14 cellular contexts compared by ENCODE assay signal in the genomic region with DNA sequence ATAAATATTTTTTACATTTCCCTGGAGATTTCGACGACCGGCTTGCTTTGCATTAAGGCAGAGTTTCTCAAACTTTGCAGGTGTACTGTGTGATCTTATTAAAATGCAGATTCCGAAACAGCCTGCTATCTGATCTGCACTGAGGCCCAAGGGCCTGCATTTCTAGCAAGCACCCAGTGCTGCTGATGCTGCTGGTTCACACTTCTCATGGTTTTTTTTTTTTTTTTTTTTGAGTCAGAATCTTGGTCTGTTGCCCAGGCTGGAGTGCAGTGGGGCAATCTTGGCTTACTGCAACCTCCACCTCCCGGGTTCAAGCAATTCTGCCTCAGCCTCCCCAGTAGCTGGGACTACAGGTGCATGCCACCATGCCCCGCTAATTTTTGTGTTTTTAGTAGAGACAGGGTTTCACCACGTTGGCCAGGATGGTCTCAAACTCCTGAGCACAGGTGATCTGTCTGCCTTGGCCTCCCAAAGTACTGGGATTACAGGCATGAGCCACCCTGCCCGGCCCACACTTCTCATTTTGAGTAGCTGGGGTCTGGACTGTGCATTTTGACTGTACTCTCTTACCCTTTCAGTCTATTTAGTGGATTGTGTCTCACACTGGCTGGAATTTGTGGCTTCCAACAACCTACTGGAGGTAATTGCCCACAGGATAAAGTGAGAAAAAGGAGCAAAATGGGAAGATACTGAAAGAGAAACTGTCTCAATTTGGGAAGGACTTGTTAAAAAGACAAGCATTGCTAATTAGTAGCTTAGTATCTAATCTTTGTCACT.
DNase-seq lines count a peak whose midpoint lies in the region; ATAC-seq and TF ChIP-seq lines count a peak whose summit lies in the region.
"Had no signal": no experiment of that assay in that cellular context is flagged by ENCODE, and none has a peak within 500 bp of the region (broad histone marks: within the 10 kb centered on the region; RNA-seq: fewer than 3 reads in every experiment).

No MANE protein-coding gene starts in this region.

- H3K9ac ChIP-seq in iPS-20b (ENCODE audit: low read depth, low read length): peak overlapping the region; percentile 5; the same call in 1 of the 2 replicates

- peak; percentile 57 to 66 for ATAC-seq in activated naive CD4-positive, alpha-beta T cell treated with anti-CD3 and anti-CD28 coated beads, Interleukin-2, amount 50 U/mL, for 72 hours
- ATAC-seq in thoracic aorta (ENCODE audit: insufficient number of reproducible peaks, low FRiP score, low read depth): no peak
- ATAC-seq in HG03159 (IDR thresholded peaks at IDR 0.05; ENCODE audit: unreplicated experiment): no peak
- no peak for ATAC-seq in upper lobe of right lung
- ATAC-seq: left lung; naive thymus-derived CD4-positive, alpha-beta T cell had no signal

- intact Hi-C loops in upper lobe of right lung (cut with DNase I): no loop called here

- no peaks in the 10 kb centered on the region for H3K9me3 ChIP-seq in iPS-20b (ENCODE audit: insufficient read depth, low read depth, low read length)
- H3K9me3 ChIP-seq in thoracic aorta: no peaks in the 10 kb centered on the region
- H3K9me3 ChIP-seq in upper lobe of right lung: no peaks in the 10 kb centered on the region

- peaks cover 17% of the 10 kb centered on the region for H3K4me1 ChIP-seq in iPS-20b (ENCODE audit: insufficient read depth, low read length)
- peaks cover 30 to 72% of the 10 kb centered on the region in 2 donors for H3K4me1 ChIP-seq in thoracic aorta (ENCODE audit: control insufficient read depth in 1 of 2, low read depth in 2 of 2)
- H3K4me1 ChIP-seq in upper lobe of right lung: peaks cover 54% of the 10 kb centered on the region

- H3K27me3 ChIP-seq in iPS-20b (ENCODE audit: insufficient read depth, low read length): no peaks in the 10 kb centered on the region
- no peaks in the 10 kb centered on the region for H3K27me3 ChIP-seq in thoracic aorta (replicated peaks; ENCODE audit: insufficient read depth)
- no peaks in the 10 kb centered on the region for H3K27me3 ChIP-seq in upper lobe of right lung
- H3K27me3 ChIP-seq: left lung had no signal

- no peak overlapping the region for H3K27ac ChIP-seq in iPS-20b (ENCODE audit: low read length)
- H3K27ac ChIP-seq in thoracic aorta: peak overlapping the region; percentile 13 to 51
- H3K27ac ChIP-seq in upper lobe of right lung: no peak overlapping the region
- H3K27ac ChIP-seq: left lung had no signal

- peaks cover 0 to 5% of the 10 kb centered on the region in 2 donors for H3K36me3 Mint-ChIP-seq in activated naive CD4-positive, alpha-beta T cell treated with anti-CD3 and anti-CD28 coated beads, Interleukin-2, amount 50 U/mL, for 72 hours

- DNase-seq in activated naive CD4-positive, alpha-beta T cell treated with anti-CD3 and anti-CD28 coated beads, Interleukin-2, amount 50 U/mL, for 72 hours (ENCODE audit: low spot score in 2 of 2): peak in 1 of 2 donors; percentile 6
- no peak for DNase-seq in activated naive CD4-positive, alpha-beta T cell (lab: John Stamatoyannopoulos, UW)
- peak; percentile 47 for DNase-seq in OCI-M1 (lab: John Stamatoyannopoulos, UW)
- DNase-seq in thoracic aorta (ENCODE audit: low spot score): no peak
- no peak for DNase-seq in upper lobe of right lung
- DNase-seq in NCI-H146 treated with DMSO at 0.1 percent for 48 hours (lab: John Stamatoyannopoulos, UW; ENCODE audit: unreplicated experiment): no peak
- DNase-seq: activated CD4-positive, CD25-positive, alpha-beta regulatory T cell treated with anti-CD3 and anti-CD28 coated beads, Interleukin-2, amount 50 U/mL, for 72 hours; effector CD4-positive, alpha-beta T cell; left lung; MV-4-11; naive thymus-derived CD4-positive, alpha-beta T cell; trophoblast cell had no signal

- no peaks in the 10 kb centered on the region for H3K36me3 ChIP-seq in iPS-20b (ENCODE audit: insufficient read depth, low read depth, low read length)
- H3K36me3 ChIP-seq in thoracic aorta: no peaks in the 10 kb centered on the region
- H3K36me3 ChIP-seq in upper lobe of right lung: no peaks in the 10 kb centered on the region
- H3K36me3 ChIP-seq: left lung had no signal

- H3K4me3 ChIP-seq in iPS-20b (ENCODE audit: low read length) (no peak overlapping the region), thoracic aorta (no peak overlapping the region), upper lobe of right lung (no peak overlapping the region)
- H3K4me3 ChIP-seq: left lung had no signal

- no peaks in the 10 kb centered on the region for H3K9me3 Mint-ChIP-seq in activated naive CD4-positive, alpha-beta T cell treated with anti-CD3 and anti-CD28 coated beads, Interleukin-2, amount 50 U/mL, for 72 hours

- H3K27ac Mint-ChIP-seq in activated naive CD4-positive, alpha-beta T cell treated with anti-CD3 and anti-CD28 coated beads, Interleukin-2, amount 50 U/mL, for 72 hours: no peak overlapping the region

- no peak for TF ChIP-seq CTCF in thoracic aorta (IDR thresholded peaks at IDR 0.05)
- TF ChIP-seq CTCF in upper lobe of right lung (IDR thresholded peaks at IDR 0.05): no peak

Comparison
In these comparisons a context has a peak if more than half of its experiments do, and no peak if none do; other contexts are left out.
1. ATAC-seq: peak in activated naive CD4-positive, alpha-beta T cell treated with anti-CD3 and anti-CD28 coated beads, Interleukin-2, amount 50 U/mL, for 72 hours (2 of 2); none in thoracic aorta (single experiment), HG03159 (single experiment) and upper lobe of right lung (single experiment).
2. H3K27ac ChIP-seq: peak in thoracic aorta (2 of 2); none in iPS-20b (single experiment) and upper lobe of right lung (single experiment).